Comparison of ENCODE assay signal across 8 cellular contexts in genomic region chr21:25881524-25882376, GRCh38.
DNase-seq lines count a peak whose midpoint lies in the region; ATAC-seq and TF ChIP-seq lines count a peak whose summit lies in the region.

No MANE protein-coding gene starts in this region.

- H3K9me3 ChIP-seq in liver (ENCODE audit: control insufficient read depth in 4 of 4, low read length in 3 of 4), result no peaks in the 10 kb centered on the region

- ATAC-seq in GM18858 (IDR thresholded peaks at IDR 0.05; ENCODE audit: unreplicated experiment) (peak; percentile 97), HG03039 (IDR thresholded peaks at IDR 0.05; ENCODE audit: unreplicated experiment) (peak; percentile 88)

- WGBS in liver, result 68% methylated on average over 17 of the region's 17 CpGs

- no peaks in the 10 kb centered on the region for H3K27me3 ChIP-seq in liver (ENCODE audit: control insufficient read depth in 4 of 4, insufficient read depth in 4 of 4, low read length in 3 of 4)

- H3K4me1 ChIP-seq in liver (ENCODE audit: control insufficient read depth in 4 of 4, insufficient read depth in 4 of 4, low read length in 3 of 4), result peaks cover 3 to 20% (median 7%) of the 10 kb centered on the region in 4 donors

- H3K4me3 ChIP-seq in liver (ENCODE audit: low read depth in 1 of 3, low read length in 3 of 3), result no peak overlapping the region

- TF ChIP-seq RAD21 in liver (IDR thresholded peaks at IDR 0.05), result peak; percentile 91 to 97

- no peak overlapping the region for H3K9ac ChIP-seq in liver (ENCODE audit: low read depth in 1 of 2, low read length in 2 of 2)

- peaks cover 0 to 6% (median 2%) of the 10 kb centered on the region in 4 donors for H3K36me3 ChIP-seq in liver (ENCODE audit: control insufficient read depth in 4 of 4, insufficient read depth in 3 of 4, low read depth in 1 of 4, low read length in 3 of 4)

- no peak overlapping the region for H3K27ac ChIP-seq in liver (ENCODE audit: low read depth in 1 of 2, low read length in 2 of 2)

- TF ChIP-seq CTCF in liver (IDR thresholded peaks at IDR 0.05; ENCODE audit: low read depth, low read length, missing input control), result peak; percentile 87

- DNase-seq in AG20443 (ENCODE audit: low spot score), result peak; percentile 82
- DNase-seq in NCI-H2196 (lab: John Stamatoyannopoulos, UW; ENCODE audit: unreplicated experiment), result peak; percentile 59
- peak; percentile 62 for DNase-seq in activated CD4-positive, CD25-positive, alpha-beta regulatory T cell treated with anti-CD3 and anti-CD28 coated beads, Interleukin-2, amount 50 U/mL, for 72 hours
- peak; percentile 63 for DNase-seq in cerebellum (ENCODE audit: low spot score)
- DNase-seq in stimulated activated CD8-positive, alpha-beta memory T cell treated with anti-CD3 and anti-CD28 coated beads, Interleukin-12 subunit alpha, Interleukin-12 subunit beta, amount 100 ng/mL, for 1 hour (ENCODE audit: low read depth), result peak; percentile 36

TF ChIP-seq in liver, 16 proteins besides CTCF, POLR2A, EP300 and RAD21:
- TF ChIP-seq REST (IDR thresholded peaks at IDR 0.05), result no peak
- peak in 1 of 2 donors; percentile 9 for TF ChIP-seq RXRA (IDR thresholded peaks at IDR 0.05)
